ENCODE assay signal across 8 cellular contexts in the genomic region with DNA sequence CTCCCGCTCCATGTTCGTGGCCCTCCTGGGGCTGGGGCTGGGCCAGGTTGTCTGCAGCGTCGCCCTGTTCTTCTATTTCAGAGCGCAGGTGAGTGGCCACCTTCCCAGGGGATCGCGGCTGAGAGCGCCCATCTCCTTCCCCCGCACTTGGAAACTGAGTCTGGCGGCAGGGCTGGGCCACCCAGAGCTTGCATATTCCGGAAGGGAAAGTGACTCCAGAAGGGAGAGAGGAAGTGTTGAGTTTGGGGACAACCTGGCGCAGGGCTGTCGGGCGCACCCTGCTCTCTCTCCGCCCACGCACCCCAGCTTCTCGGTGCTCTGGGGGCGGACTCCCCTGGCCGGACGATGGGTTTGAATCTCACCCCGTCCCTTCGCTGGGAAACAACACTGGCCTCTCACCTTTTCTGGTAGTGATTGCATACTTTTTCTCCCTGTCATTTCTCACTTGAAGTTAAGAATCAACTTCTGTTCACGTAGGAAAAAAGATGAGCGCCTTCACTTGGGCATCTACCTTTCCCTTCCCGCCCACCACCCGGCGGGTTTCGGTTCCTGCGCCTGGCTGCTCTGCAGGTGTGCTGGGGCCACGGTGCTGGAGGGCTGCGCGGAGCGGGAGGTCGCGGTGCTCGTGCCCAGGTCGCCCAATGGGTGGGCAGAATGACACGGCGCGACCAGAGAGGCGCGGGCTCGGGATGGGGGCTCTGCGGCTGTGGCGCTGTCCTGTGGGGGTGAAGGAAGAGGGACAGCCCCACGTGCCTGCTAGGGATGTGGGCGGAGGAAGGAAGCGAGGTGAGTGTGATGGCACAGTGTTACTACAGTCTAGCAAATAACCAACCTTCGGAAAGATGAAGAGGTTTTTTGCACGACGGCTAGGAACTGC. TPM values are rescaled to one million over a fixed set of nuclear protein-coding genes. Genes with fewer than 3 reads are reported as not detected.
DNase-seq lines count a peak whose midpoint lies in the region; ATAC-seq, FAIRE-seq and TF ChIP-seq lines count a peak whose summit lies in the region.

No MANE protein-coding gene starts in this region.

- intact Hi-C loops in left ventricle myocardium superior (cut with micrococcal nuclease), result no loop called here

- H3K36me3 ChIP-seq in cardiac muscle cell, result no peaks in the 10 kb centered on the region

- H3K4me3 ChIP-seq in cardiac muscle cell, result peak overlapping the region; percentile 18

- ATAC-seq in left ventricle myocardium superior (no peak), HG03442 (IDR thresholded peaks at IDR 0.05; ENCODE audit: unreplicated experiment) (peak; percentile 67)

- H3K9me3 ChIP-seq in cardiac muscle cell (ENCODE audit: low read depth), result no peaks in the 10 kb centered on the region

- FAIRE-seq in HTR-8/SVneo (lab: Jason Lieb, UNC), result no peak

- H3K27ac ChIP-seq in cardiac muscle cell, result no peak overlapping the region

- TF ChIP-seq CTCF in cardiac muscle cell (IDR thresholded peaks at IDR 0.05; ENCODE audit: low read depth, low read length), result no peak

- DNase-seq in cardiac muscle cell (ENCODE audit: low read depth in 1 of 2, low spot score in 1 of 2), result peak in 1 of 2 donors; percentile 3
- no peak for DNase-seq in left ventricle myocardium superior
- peak; percentile 1 for DNase-seq in activated T-helper 1 cell treated with Interleukin-2 at 50 U/mL for 16 hours (ENCODE audit: low read depth)
- DNase-seq in iPS-NIHi7 (ENCODE audit: extremely low spot score), result peak; percentile 52
- peak; percentile 36 to 62 (median 48) for DNase-seq in stimulated activated CD4-positive, alpha-beta T cell treated with anti-CD3 and anti-CD28 coated beads, TNF-alpha, amount 100 ng/mL, for 24 hours (ENCODE audit: low read depth in 3 of 3)
- no peak for DNase-seq in HTR-8/SVneo (ENCODE audit: insufficient read length, low spot score)
- no peak for DNase-seq in NCI-H510A (lab: John Stamatoyannopoulos, UW)

- H3K4me1 ChIP-seq in cardiac muscle cell (ENCODE audit: low read depth), result no peaks in the 10 kb centered on the region

- peaks cover 49% of the 10 kb centered on the region for H3K27me3 ChIP-seq in cardiac muscle cell

RNA-seq across cellular contexts. Expression of a gene that starts 0.7 kb away (rescaled TPM):
- total RNA-seq in cardiac muscle cell (0.07 TPM in 1 of 2 replicates, not detected in the other), left ventricle myocardium superior (not detected)
- polyA plus RNA-seq in cardiac muscle cell, result not detected in 2 replicates

Comparison
In these comparisons a context has a peak if more than half of its experiments do, and no peak if none do; other contexts are left out.
1. DNase-seq: peak in activated T-helper 1 cell treated with Interleukin-2 at 50 U/mL for 16 hours (single experiment), iPS-NIHi7 (single experiment) and stimulated activated CD4-positive, alpha-beta T cell treated with anti-CD3 and anti-CD28 coated beads, TNF-alpha, amount 100 ng/mL, for 24 hours (3 of 3); none in left ventricle myocardium superior (single experiment), HTR-8/SVneo (single experiment) and NCI-H510A (single experiment).